1 cellular context compared by ENCODE assay signal in the genomic region with DNA sequence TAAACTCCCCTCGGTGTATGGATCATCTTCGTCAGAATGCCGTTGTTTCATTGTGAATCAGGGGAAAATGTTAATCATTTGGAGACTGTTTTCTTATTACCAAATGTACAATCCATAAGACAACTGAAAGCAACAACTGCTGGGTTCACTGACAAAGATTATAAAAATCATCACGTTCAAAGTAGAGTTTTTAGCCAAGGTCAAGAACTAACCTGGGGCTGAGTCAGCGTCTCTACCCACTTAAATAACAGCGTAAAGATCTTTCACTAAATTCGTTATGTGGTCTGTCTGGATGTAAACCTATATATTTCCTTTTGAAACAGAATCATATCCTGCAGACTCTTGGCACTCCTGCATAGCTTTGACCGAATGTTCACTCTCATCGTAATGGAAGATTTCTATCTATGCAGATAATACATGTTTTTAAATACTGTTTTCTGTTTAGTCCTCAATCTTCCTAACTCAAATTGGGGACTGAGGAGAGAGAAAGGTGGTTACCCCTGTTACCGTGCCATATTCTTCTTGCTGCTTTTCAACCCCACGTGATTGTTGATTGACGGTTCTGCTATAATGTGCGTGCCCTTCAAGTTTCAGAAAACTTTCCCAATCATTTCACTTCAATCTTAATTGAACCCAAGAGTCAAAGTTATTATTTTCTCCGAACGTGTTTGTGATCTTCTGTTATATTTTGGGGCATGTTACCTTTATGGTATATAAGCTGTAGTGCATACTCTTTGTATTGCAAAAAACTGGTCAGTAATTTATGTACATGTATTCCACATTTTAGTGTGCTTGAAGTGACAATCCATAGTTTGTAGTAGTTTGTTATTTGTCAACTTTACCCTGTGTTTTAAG.
TF ChIP-seq lines count a peak whose summit lies in the region.

No MANE protein-coding gene starts in this region.

TF ChIP-seq in liver, 16 proteins besides CTCF, POLR2A, EP300 and RAD21 (continued from another document):
- TF ChIP-seq, protein P1, sequence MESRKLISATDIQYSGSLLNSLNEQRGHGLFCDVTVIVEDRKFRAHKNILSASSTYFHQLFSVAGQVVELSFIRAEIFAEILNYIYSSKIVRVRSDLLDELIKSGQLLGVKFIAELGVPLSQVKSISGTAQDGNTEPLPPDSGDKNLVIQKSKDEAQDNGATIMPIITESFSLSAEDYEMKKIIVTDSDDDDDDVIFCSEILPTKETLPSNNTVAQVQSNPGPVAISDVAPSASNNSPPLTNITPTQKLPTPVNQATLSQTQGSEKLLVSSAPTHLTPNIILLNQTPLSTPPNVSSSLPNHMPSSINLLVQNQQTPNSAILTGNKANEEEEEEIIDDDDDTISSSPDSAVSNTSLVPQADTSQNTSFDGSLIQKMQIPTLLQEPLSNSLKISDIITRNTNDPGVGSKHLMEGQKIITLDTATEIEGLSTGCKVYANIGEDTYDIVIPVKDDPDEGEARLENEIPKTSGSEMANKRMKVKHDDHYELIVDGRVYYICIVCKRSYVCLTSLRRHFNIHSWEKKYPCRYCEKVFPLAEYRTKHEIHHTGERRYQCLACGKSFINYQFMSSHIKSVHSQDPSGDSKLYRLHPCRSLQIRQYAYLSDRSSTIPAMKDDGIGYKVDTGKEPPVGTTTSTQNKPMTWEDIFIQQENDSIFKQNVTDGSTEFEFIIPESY (IDR thresholded peaks at IDR 0.05), result no peak
- TF ChIP-seq FOXA2 (IDR thresholded peaks at IDR 0.05) (no peak), EGR1 (IDR thresholded peaks at IDR 0.05; ENCODE audit: low read depth in 2 of 2) (no peak), TAF1 (conservative IDR thresholded peaks at IDR 0.05) (no peak), HNF4G (IDR thresholded peaks at IDR 0.05) (no peak), ATF3 (IDR thresholded peaks at IDR 0.05) (no peak), RXRA (IDR thresholded peaks at IDR 0.05) (no peak), YY1 (IDR thresholded peaks at IDR 0.05) (no peak), JUND (IDR thresholded peaks at IDR 0.05) (no peak), GABPA (IDR thresholded peaks at IDR 0.05 in 1 of 2, conservative IDR thresholded peaks at IDR 0.05 in 1 of 2) (no peak), NR2F2 (IDR thresholded peaks at IDR 0.05) (no peak), FOXA1 (IDR thresholded peaks at IDR 0.05) (no peak)
- TF ChIP-seq, protein P2, sequence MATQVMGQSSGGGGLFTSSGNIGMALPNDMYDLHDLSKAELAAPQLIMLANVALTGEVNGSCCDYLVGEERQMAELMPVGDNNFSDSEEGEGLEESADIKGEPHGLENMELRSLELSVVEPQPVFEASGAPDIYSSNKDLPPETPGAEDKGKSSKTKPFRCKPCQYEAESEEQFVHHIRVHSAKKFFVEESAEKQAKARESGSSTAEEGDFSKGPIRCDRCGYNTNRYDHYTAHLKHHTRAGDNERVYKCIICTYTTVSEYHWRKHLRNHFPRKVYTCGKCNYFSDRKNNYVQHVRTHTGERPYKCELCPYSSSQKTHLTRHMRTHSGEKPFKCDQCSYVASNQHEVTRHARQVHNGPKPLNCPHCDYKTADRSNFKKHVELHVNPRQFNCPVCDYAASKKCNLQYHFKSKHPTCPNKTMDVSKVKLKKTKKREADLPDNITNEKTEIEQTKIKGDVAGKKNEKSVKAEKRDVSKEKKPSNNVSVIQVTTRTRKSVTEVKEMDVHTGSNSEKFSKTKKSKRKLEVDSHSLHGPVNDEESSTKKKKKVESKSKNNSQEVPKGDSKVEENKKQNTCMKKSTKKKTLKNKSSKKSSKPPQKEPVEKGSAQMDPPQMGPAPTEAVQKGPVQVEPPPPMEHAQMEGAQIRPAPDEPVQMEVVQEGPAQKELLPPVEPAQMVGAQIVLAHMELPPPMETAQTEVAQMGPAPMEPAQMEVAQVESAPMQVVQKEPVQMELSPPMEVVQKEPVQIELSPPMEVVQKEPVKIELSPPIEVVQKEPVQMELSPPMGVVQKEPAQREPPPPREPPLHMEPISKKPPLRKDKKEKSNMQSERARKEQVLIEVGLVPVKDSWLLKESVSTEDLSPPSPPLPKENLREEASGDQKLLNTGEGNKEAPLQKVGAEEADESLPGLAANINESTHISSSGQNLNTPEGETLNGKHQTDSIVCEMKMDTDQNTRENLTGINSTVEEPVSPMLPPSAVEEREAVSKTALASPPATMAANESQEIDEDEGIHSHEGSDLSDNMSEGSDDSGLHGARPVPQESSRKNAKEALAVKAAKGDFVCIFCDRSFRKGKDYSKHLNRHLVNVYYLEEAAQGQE (IDR thresholded peaks at IDR 0.05), result no peak
